Comparison of ENCODE assay signal across 39 cellular contexts in genomic region chr7:103748680-103749079, GRCh38.
"Had no signal": no experiment of that assay in that cellular context is flagged by ENCODE, and none has a peak within 500 bp of the region (broad histone marks: within the 10 kb centered on the region; RNA-seq: fewer than 3 reads in every experiment).

No MANE protein-coding gene starts in this region.

- H3K4me1 Mint-ChIP-seq: activated naive CD4-positive, alpha-beta T cell treated with anti-CD3 and anti-CD28 coated beads, Interleukin-2, amount 10 ng/mL, durations not matched to agents 7 days and 5 days; activated naive CD4-positive, alpha-beta T cell treated with anti-CD3 and anti-CD28 coated beads, Interleukin-2, amount 50 U/mL, for 24 hours; activated naive CD8-positive, alpha-beta T cell treated with anti-CD3 and anti-CD28 coated beads for 36 hours; activated naive CD8-positive, alpha-beta T cell treated with anti-CD3 and anti-CD28 coated beads, Interleukin-2, amount 10 ng/mL, durations not matched to agents 7 days and 5 days; activated naive CD8-positive, alpha-beta T cell treated with anti-CD3 and anti-CD28 coated beads, Interleukin-2, amount 50 U/mL, for 24 hours; activated T-helper 17 cell treated with anti-CD3 and anti-CD28 coated beads, Interleukin-2, amount 50 U/mL, for 72 hours; brain; central memory CD8-positive, alpha-beta T cell had no signal

- H3K36me3 Mint-ChIP-seq: activated naive CD4-positive, alpha-beta T cell treated with anti-CD3 and anti-CD28 coated beads, Interleukin-2, amount 10 ng/mL, durations not matched to agents 7 days and 5 days; activated naive CD4-positive, alpha-beta T cell treated with anti-CD3 and anti-CD28 coated beads, Interleukin-2, amount 50 U/mL, for 24 hours; activated naive CD4-positive, alpha-beta T cell treated with anti-CD3 and anti-CD28 coated beads, Interleukin-2, amount 50 U/mL, for 72 hours; activated naive CD8-positive, alpha-beta T cell; activated naive CD8-positive, alpha-beta T cell treated with anti-CD3 and anti-CD28 coated beads for 36 hours; activated naive CD8-positive, alpha-beta T cell treated with anti-CD3 and anti-CD28 coated beads, Interleukin-2, amount 10 ng/mL, durations not matched to agents 7 days and 5 days; brain had no signal

- H3K27me3 ChIP-seq: adrenal gland, ascending aorta, body of pancreas, brain microvascular endothelial cell, breast epithelium, cardiac muscle cell had no signal

- H3K9me3 ChIP-seq: adrenal gland, ascending aorta, body of pancreas, breast epithelium had no signal

- ATAC-seq: activated naive CD4-positive, alpha-beta T cell treated with anti-CD3 and anti-CD28 coated beads, Interleukin-2, amount 50 U/mL, for 72 hours; activated naive CD8-positive, alpha-beta T cell treated with anti-CD3 and anti-CD28 coated beads, Interleukin-2, amount 50 U/mL, for 24 hours; activated T-cell treated with anti-CD3 and anti-CD28 coated beads, Interleukin-2, amount 50 U/mL, for 4 hours; activated T-cell treated with anti-CD3 and anti-CD28 coated beads, Interleukin-2, amount 50 U/mL, for 72 hours; activated T-helper 17 cell treated with anti-CD3 and anti-CD28 coated beads, Interleukin-2, amount 50 U/mL, for 72 hours; body of pancreas had no signal

- H3K4me1 ChIP-seq: adrenal gland, ascending aorta, body of pancreas, breast epithelium had no signal

- H3K9me3 Mint-ChIP-seq: activated naive CD4-positive, alpha-beta T cell treated with anti-CD3 and anti-CD28 coated beads for 36 hours; activated naive CD4-positive, alpha-beta T cell treated with anti-CD3 and anti-CD28 coated beads, Interleukin-2, amount 10 ng/mL, durations not matched to agents 7 days and 5 days; activated naive CD4-positive, alpha-beta T cell treated with anti-CD3 and anti-CD28 coated beads, Interleukin-2, amount 50 U/mL, for 24 hours; activated naive CD4-positive, alpha-beta T cell treated with anti-CD3 and anti-CD28 coated beads, Interleukin-2, amount 50 U/mL, for 72 hours; activated naive CD8-positive, alpha-beta T cell treated with anti-CD3 and anti-CD28 coated beads for 36 hours; activated naive CD8-positive, alpha-beta T cell treated with anti-CD3 and anti-CD28 coated beads, Interleukin-2, amount 10 ng/mL, durations not matched to agents 7 days and 5 days; activated naive CD8-positive, alpha-beta T cell treated with anti-CD3 and anti-CD28 coated beads, Interleukin-2, amount 50 U/mL, for 24 hours; activated T-cell treated with anti-CD3 and anti-CD28 coated beads, Interleukin-2, amount 50 U/mL, for 24 hours; activated T-cell treated with anti-CD3 and anti-CD28 coated beads, Interleukin-2, amount 50 U/mL, for 4 hours; activated T-cell treated with anti-CD3 and anti-CD28 coated beads, Interleukin-2, amount 50 U/mL, for 72 hours; activated T-helper 1 cell treated with anti-CD3 and anti-CD28 coated beads, Interleukin-12 subunit alpha, Interleukin-12 subunit beta, Interleukin-2, Interleukin-4 antibody, amounts not matched to agents 30 ng/mL and 10 ng/mL and 1 ng/mL, durations not matched to agents 14 hours and 24 hours and 36 hours; activated T-helper 17 cell treated with anti-CD3 and anti-CD28 coated beads, Interleukin-2, amount 50 U/mL, for 72 hours; activated T-helper 2 cell treated with anti-CD3 and anti-CD28 coated beads, Interferon-gamma antibody, Interleukin-2, Interleukin-4, amounts not matched to agents 10 μg/mL and 5 μg/mL and 100 μg/mL, durations not matched to agents 14 hours and 24 hours and 36 hours; central memory CD8-positive, alpha-beta T cell had no signal

- DNase-seq: activated effector memory CD4-positive, alpha-beta T cell treated with anti-CD3 and anti-CD28 coated beads, Interleukin-2, amount 50 U/mL, for 16 hours; activated effector memory CD4-positive, alpha-beta T cell treated with Interleukin-2 at 50 U/mL for 16 hours; activated gamma-delta T cell; activated gamma-delta T cell treated with Interleukin-2 at 50 U/mL for 16 hours; activated naive CD4-positive, alpha-beta T cell; activated naive CD4-positive, alpha-beta T cell treated with anti-CD3 and anti-CD28 coated beads for 36 hours; activated naive CD4-positive, alpha-beta T cell treated with anti-CD3 and anti-CD28 coated beads, Interleukin-2, amount 10 ng/mL, durations not matched to agents 7 days and 5 days; activated naive CD4-positive, alpha-beta T cell treated with anti-CD3 and anti-CD28 coated beads, Interleukin-2, amount 50 U/mL, for 16 hours; activated naive CD4-positive, alpha-beta T cell treated with Interleukin-2 at 50 U/mL for 16 hours; activated naive CD8-positive, alpha-beta T cell treated with anti-CD3 and anti-CD28 coated beads for 36 hours; activated naive CD8-positive, alpha-beta T cell treated with anti-CD3 and anti-CD28 coated beads, Interleukin-2, amount 10 ng/mL, durations not matched to agents 7 days and 5 days; activated naive CD8-positive, alpha-beta T cell treated with anti-CD3 and anti-CD28 coated beads, Interleukin-2, amount 50 U/mL, for 24 hours; activated T-cell treated with anti-CD3 and anti-CD28 coated beads, Interleukin-2, amount 50 U/mL, for 24 hours; activated T-cell treated with anti-CD3 and anti-CD28 coated beads, Interleukin-2, amount 50 U/mL, for 4 hours; activated T-cell treated with anti-CD3 and anti-CD28 coated beads, Interleukin-2, amount 50 U/mL, for 48 hours; activated T-cell treated with anti-CD3 and anti-CD28 coated beads, Interleukin-2, amount 50 U/mL, for 72 hours; adrenal gland; amniotic stem cell; amygdala; anterior cingulate cortex; aorta; body of pancreas; brain microvascular endothelial cell; caudate nucleus; central memory CD4-positive, alpha-beta T cell; cerebellar nuclear complex had no signal

- H3K36me3 ChIP-seq: adrenal gland, ascending aorta, brain microvascular endothelial cell, breast epithelium, cardiac muscle cell had no signal

- H3K4me3 Mint-ChIP-seq: activated naive CD4-positive, alpha-beta T cell treated with anti-CD3 and anti-CD28 coated beads for 36 hours; activated naive CD4-positive, alpha-beta T cell treated with anti-CD3 and anti-CD28 coated beads, Interleukin-2, amount 10 ng/mL, durations not matched to agents 7 days and 5 days; activated naive CD4-positive, alpha-beta T cell treated with anti-CD3 and anti-CD28 coated beads, Interleukin-2, amount 50 U/mL, for 24 hours; activated naive CD8-positive, alpha-beta T cell; activated naive CD8-positive, alpha-beta T cell treated with anti-CD3 and anti-CD28 coated beads for 36 hours; activated naive CD8-positive, alpha-beta T cell treated with anti-CD3 and anti-CD28 coated beads, Interleukin-2, amount 10 ng/mL, durations not matched to agents 7 days and 5 days; activated naive CD8-positive, alpha-beta T cell treated with anti-CD3 and anti-CD28 coated beads, Interleukin-2, amount 50 U/mL, for 24 hours; activated T-cell treated with anti-CD3 and anti-CD28 coated beads, Interleukin-2, amount 50 U/mL, for 24 hours; activated T-cell treated with anti-CD3 and anti-CD28 coated beads, Interleukin-2, amount 50 U/mL, for 4 hours; activated T-cell treated with anti-CD3 and anti-CD28 coated beads, Interleukin-2, amount 50 U/mL, for 72 hours; activated T-helper 1 cell treated with anti-CD3 and anti-CD28 coated beads, Interleukin-12 subunit alpha, Interleukin-12 subunit beta, Interleukin-2, Interleukin-4 antibody, amounts not matched to agents 30 ng/mL and 10 ng/mL and 1 ng/mL, durations not matched to agents 14 hours and 24 hours and 36 hours; activated T-helper 17 cell treated with anti-CD3 and anti-CD28 coated beads, Interleukin-2, amount 50 U/mL, for 72 hours; brain; central memory CD8-positive, alpha-beta T cell had no signal

- H3K4me3 ChIP-seq: adrenal gland, ascending aorta, body of pancreas, breast epithelium, cardiac muscle cell had no signal

- H3K27ac Mint-ChIP-seq: activated naive CD4-positive, alpha-beta T cell treated with anti-CD3 and anti-CD28 coated beads for 36 hours; activated naive CD4-positive, alpha-beta T cell treated with anti-CD3 and anti-CD28 coated beads, Interleukin-2, amount 10 ng/mL, durations not matched to agents 7 days and 5 days; activated naive CD4-positive, alpha-beta T cell treated with anti-CD3 and anti-CD28 coated beads, Interleukin-2, amount 50 U/mL, for 24 hours; activated naive CD4-positive, alpha-beta T cell treated with anti-CD3 and anti-CD28 coated beads, Interleukin-2, amount 50 U/mL, for 72 hours; activated naive CD8-positive, alpha-beta T cell; activated naive CD8-positive, alpha-beta T cell treated with anti-CD3 and anti-CD28 coated beads for 36 hours; activated naive CD8-positive, alpha-beta T cell treated with anti-CD3 and anti-CD28 coated beads, Interleukin-2, amount 10 ng/mL, durations not matched to agents 7 days and 5 days; activated naive CD8-positive, alpha-beta T cell treated with anti-CD3 and anti-CD28 coated beads, Interleukin-2, amount 50 U/mL, for 24 hours; activated T-cell treated with anti-CD3 and anti-CD28 coated beads, Interleukin-2, amount 50 U/mL, for 24 hours; activated T-cell treated with anti-CD3 and anti-CD28 coated beads, Interleukin-2, amount 50 U/mL, for 72 hours; activated T-helper 1 cell treated with anti-CD3 and anti-CD28 coated beads, Interleukin-12 subunit alpha, Interleukin-12 subunit beta, Interleukin-2, Interleukin-4 antibody, amounts not matched to agents 30 ng/mL and 10 ng/mL and 1 ng/mL, durations not matched to agents 14 hours and 24 hours and 36 hours; activated T-helper 17 cell treated with anti-CD3 and anti-CD28 coated beads, Interleukin-2, amount 50 U/mL, for 72 hours; activated T-helper 2 cell treated with anti-CD3 and anti-CD28 coated beads, Interferon-gamma antibody, Interleukin-2, Interleukin-4, amounts not matched to agents 10 μg/mL and 5 μg/mL and 100 μg/mL, durations not matched to agents 14 hours and 24 hours and 36 hours; brain had no signal

- H3K27me3 Mint-ChIP-seq: activated naive CD4-positive, alpha-beta T cell treated with anti-CD3 and anti-CD28 coated beads, Interleukin-2, amount 10 ng/mL, durations not matched to agents 7 days and 5 days; activated naive CD4-positive, alpha-beta T cell treated with anti-CD3 and anti-CD28 coated beads, Interleukin-2, amount 50 U/mL, for 24 hours; activated naive CD8-positive, alpha-beta T cell; activated naive CD8-positive, alpha-beta T cell treated with anti-CD3 and anti-CD28 coated beads for 36 hours; activated naive CD8-positive, alpha-beta T cell treated with anti-CD3 and anti-CD28 coated beads, Interleukin-2, amount 10 ng/mL, durations not matched to agents 7 days and 5 days; activated T-cell treated with anti-CD3 and anti-CD28 coated beads, Interleukin-2, amount 50 U/mL, for 24 hours; activated T-helper 17 cell treated with anti-CD3 and anti-CD28 coated beads, Interleukin-2, amount 50 U/mL, for 72 hours; brain; central memory CD8-positive, alpha-beta T cell had no signal

- FAIRE-seq: astrocyte, bronchial epithelial cell had no signal

- H3K27ac ChIP-seq: adrenal gland, ascending aorta, body of pancreas, brain microvascular endothelial cell, breast epithelium, cardiac muscle cell had no signal
